1 cellular context compared by ENCODE assay signal in genomic region chr2:216877085-216877484, GRCh38.
TF ChIP-seq lines count a peak whose summit lies in the region.

No MANE protein-coding gene starts in this region.

TF ChIP-seq in Ishikawa, 13 proteins besides CTCF, POLR2A, EP300 and RAD21 (continued from another document):
- TF ChIP-seq USF1 (IDR thresholded peaks at IDR 0.05) (no peak), CEBPB (IDR thresholded peaks at IDR 0.05) (no peak), CREB1 (IDR thresholded peaks at IDR 0.05; ENCODE audit: low read depth) (no peak), REST (IDR thresholded peaks at IDR 0.05; ENCODE audit: low read depth) (no peak), TEAD4 (IDR thresholded peaks at IDR 0.05) (no peak), MAX (IDR thresholded peaks at IDR 0.05) (no peak), NFIC (IDR thresholded peaks at IDR 0.05) (no peak), ZBTB7A (IDR thresholded peaks at IDR 0.05; ENCODE audit: low read depth) (no peak), YY1 (IDR thresholded peaks at IDR 0.05; ENCODE audit: low read depth) (no peak), FOXM1 (IDR thresholded peaks at IDR 0.05; ENCODE audit: borderline replicate concordance, low read depth) (no peak)
